ENCODE assay signal across 31 cellular contexts in genomic region chr4:84394386-84394785, GRCh38.
"Had no signal": no experiment of that assay in that cellular context is flagged by ENCODE, and none has a peak within 500 bp of the region (broad histone marks: within the 10 kb centered on the region; RNA-seq: fewer than 3 reads in every experiment).

No MANE protein-coding gene starts in this region.

- FAIRE-seq: endometrium had no signal

- H3K27me3 ChIP-seq: adrenal gland, cardiac muscle cell, colonic mucosa, esophagus squamous epithelium, vagina had no signal

- ATAC-seq: right cardiac atrium; stimulated activated naive CD8-positive, alpha-beta T cell treated with anti-CD3 and anti-CD28 coated beads, Interleukin-15, Interleukin-2, amounts not matched to agents 100 U/mL and 50 U/mL, for 24 hours had no signal

- H3K27ac Mint-ChIP-seq: activated naive CD4-positive, alpha-beta T cell treated with anti-CD3 and anti-CD28 coated beads for 36 hours; activated naive CD8-positive, alpha-beta T cell treated with anti-CD3 and anti-CD28 coated beads for 36 hours; brain; nephron progenitor cell; T-helper 2 cell treated with Interferon-gamma antibody and Interleukin-4, amounts not matched to agents 5 μg/mL and 100 μg/mL, for 36 hours; type B pancreatic cell had no signal

- H3K9me3 ChIP-seq: adrenal gland, colonic mucosa, esophagus squamous epithelium, left ventricle myocardium inferior, spleen, vagina had no signal

- DNase-seq: activated CD4-positive, alpha-beta T cell treated with anti-CD3 and anti-CD28 coated beads for 4 hours; activated CD4-positive, alpha-beta T cell treated with anti-CD3 and anti-CD28 coated beads, Interleukin-2, amount 50 U/mL, for 4 hours; activated CD8-positive, alpha-beta memory T cell treated with anti-CD3 and anti-CD28 coated beads for 24 hours; activated effector memory CD4-positive, alpha-beta T cell treated with Interleukin-2 at 50 U/mL for 16 hours; activated naive CD4-positive, alpha-beta T cell treated with anti-CD3 and anti-CD28 coated beads for 36 hours; activated naive CD8-positive, alpha-beta T cell treated with anti-CD3 and anti-CD28 coated beads for 36 hours; adrenal gland; aorta; cerebellar nuclear complex; colonic mucosa; effector CD8-positive, alpha-beta T cell; esophagus squamous epithelium; foreskin melanocyte; kidney glomerular epithelial cell; left ventricle myocardium inferior; mesendoderm; nephron progenitor cell; nucleus accumbens; right cardiac atrium; spleen; stimulated activated naive CD8-positive, alpha-beta T cell treated with anti-CD3 and anti-CD28 coated beads, Interleukin-15, Interleukin-2, amounts not matched to agents 100 U/mL and 50 U/mL, for 24 hours; T-helper 1 cell had no signal

- H3K4me1 ChIP-seq: adrenal gland, colonic mucosa, esophagus squamous epithelium, left ventricle myocardium inferior, spleen, vagina had no signal

- H3K27ac ChIP-seq: adrenal gland, cardiac muscle cell, colonic mucosa, epithelial cell of prostate, esophagus squamous epithelium, left ventricle myocardium inferior, spleen, vagina, VCaP had no signal

- H3K4me1 Mint-ChIP-seq: activated naive CD8-positive, alpha-beta T cell treated with anti-CD3 and anti-CD28 coated beads for 36 hours; brain; nephron progenitor cell had no signal

- H3K36me3 ChIP-seq: adrenal gland, cardiac muscle cell, colonic mucosa, esophagus squamous epithelium, left ventricle myocardium inferior, spleen, vagina had no signal

- H3K4me3 ChIP-seq: adrenal gland, cardiac muscle cell, colonic mucosa, esophagus squamous epithelium, left ventricle myocardium inferior, lung, spleen, vagina had no signal

- H3K9me3 Mint-ChIP-seq: activated naive CD4-positive, alpha-beta T cell treated with anti-CD3 and anti-CD28 coated beads for 36 hours; activated naive CD8-positive, alpha-beta T cell treated with anti-CD3 and anti-CD28 coated beads for 36 hours; nephron progenitor cell; T-helper 2 cell treated with Interferon-gamma antibody and Interleukin-4, amounts not matched to agents 5 μg/mL and 100 μg/mL, for 36 hours; type B pancreatic cell had no signal

- H3K36me3 Mint-ChIP-seq: activated naive CD8-positive, alpha-beta T cell treated with anti-CD3 and anti-CD28 coated beads for 36 hours; brain; type B pancreatic cell had no signal

- H3K4me3 Mint-ChIP-seq: activated naive CD4-positive, alpha-beta T cell treated with anti-CD3 and anti-CD28 coated beads for 36 hours; activated naive CD8-positive, alpha-beta T cell treated with anti-CD3 and anti-CD28 coated beads for 36 hours; brain; nephron progenitor cell; T-helper 2 cell treated with Interferon-gamma antibody and Interleukin-4, amounts not matched to agents 5 μg/mL and 100 μg/mL, for 36 hours; type B pancreatic cell had no signal
